In the genomic region with DNA sequence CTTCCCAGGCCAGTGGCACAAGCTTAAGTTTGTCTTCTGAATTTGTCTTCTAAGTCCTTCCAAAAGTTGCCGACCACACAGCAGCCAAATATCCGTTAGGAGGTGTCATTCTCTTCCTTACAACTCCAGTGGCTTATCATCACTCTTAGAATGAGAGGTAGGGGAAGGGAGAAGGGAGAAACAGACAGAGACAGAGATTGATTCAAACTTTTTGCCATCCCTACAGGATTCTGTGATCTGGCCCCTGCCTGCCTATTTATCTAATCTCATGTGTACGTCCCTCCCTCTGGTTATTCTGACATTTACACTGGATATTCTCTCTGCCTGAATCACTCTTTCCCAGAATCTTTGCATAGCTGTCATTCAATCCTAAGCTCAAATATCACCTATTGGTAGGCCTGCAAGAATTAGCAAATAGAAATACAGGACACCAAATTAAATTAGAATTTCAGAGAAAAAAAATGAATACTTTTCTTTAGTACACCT, we compare ENCODE assay signal across 8 cellular contexts. TPM values are rescaled to one million over a fixed set of nuclear protein-coding genes. Genes with fewer than 3 reads are reported as not detected.
DNase-seq lines count a peak whose midpoint lies in the region; ATAC-seq and TF ChIP-seq lines count a peak whose summit lies in the region.

No MANE protein-coding gene starts in this region.

- DNase-seq in T-cell: no peak
- no peak for DNase-seq in gastrocnemius medialis
- DNase-seq in NK-92 treated with Interleukin-12 subunit alpha and Interleukin-12 subunit beta, amount 100 ng/mL, for 24 hours (lab: John Stamatoyannopoulos, UW): no peak
- DNase-seq in posterior cingulate gyrus: no peak
- DNase-seq in NCI-H510A (lab: John Stamatoyannopoulos, UW): no peak

- peaks cover 5 to 26% (median 5%) of the 10 kb centered on the region in 3 donors for H3K4me1 ChIP-seq in gastroesophageal sphincter
- H3K4me1 ChIP-seq in gastrocnemius medialis: peaks cover 15 to 18% of the 10 kb centered on the region in 2 donors

- TF ChIP-seq EP300 in gastroesophageal sphincter (IDR thresholded peaks at IDR 0.05): no peak

- H3K27ac Mint-ChIP-seq in T-cell: peak overlapping the region; percentile 93 to 97

- H3K9me3 ChIP-seq in gastroesophageal sphincter: no peaks in the 10 kb centered on the region
- no peaks in the 10 kb centered on the region for H3K9me3 ChIP-seq in gastrocnemius medialis

- TF ChIP-seq CTCF in gastroesophageal sphincter (IDR thresholded peaks at IDR 0.05): no peak
- no peak for TF ChIP-seq CTCF in gastrocnemius medialis (IDR thresholded peaks at IDR 0.05 in 4 of 5, conservative IDR thresholded peaks at IDR 0.05 in 1 of 5)

- H3K36me3 ChIP-seq in gastroesophageal sphincter (peaks cover 0 to 24% of the 10 kb centered on the region in 2 donors), gastrocnemius medialis (peaks cover 4 to 14% of the 10 kb centered on the region in 2 donors)

- POLR2A ChIA-PET in T-cell (lab: Charles Lee): interaction anchor here in 1 of 2 donors (1.5 kb wide), 1 partner anchor 94 kb away, joined by 5 read pairs; a partner anchor contains a TSS

- H3K9me3 Mint-ChIP-seq in T-cell: no peaks in the 10 kb centered on the region

- WGBS in gastroesophageal sphincter (ENCODE audit: low coverage in 1 of 2), 2 donors: 0% methylated on average over 2 of the region's 3 CpGs; no CpG with 5 or more reads in 1 of the 2 donors

- in situ Hi-C loops in gastrocnemius medialis (cut with MboI; ENCODE audit: low sequenced_read_pairs in 4 of 4): loop anchor here in 3 of 4 donors (5.0 to 10.0 kb wide), 3 partner anchors 39 to 121 kb away; partner anchors contain the start of genes DNALI1 (in 1 of the 3) and ZC3H12A (in 1 of the 3)

- peaks cover 23 to 39% (median 38%) of the 10 kb centered on the region in 3 donors for H3K4me1 Mint-ChIP-seq in T-cell

- peaks cover 9% of the 10 kb centered on the region for H3K36me3 Mint-ChIP-seq in T-cell

- CTCF ChIA-PET in T-cell (lab: Charles Lee): interaction anchor here in 1 of 2 donors (0.6 to 1.1 kb wide), 2 partner anchors 81 to 117 kb away, joined by 3 read pairs; no protein-coding TSS in a partner anchor

- H3K4me3 Mint-ChIP-seq in T-cell: peak overlapping the region; percentile 99 to 100 (median 99)

- intact Hi-C loops in gastrocnemius medialis (cut with DNase I; ENCODE audit: low total_unique reads): loop anchor here (1.0 to 5.0 kb wide), 3 partner anchors 139 to 263 kb away; partner anchors contain the start of genes MTF1 and YRDC
- intact Hi-C loops in posterior cingulate gyrus (cut with DNase I): no loop called here

- H3K4me3 ChIP-seq in gastroesophageal sphincter (peak overlapping the region; percentile 56 to 79), gastrocnemius medialis (peak overlapping the region; percentile 70 to 93 (median 79))

- no peak for TF ChIP-seq POLR2A in gastroesophageal sphincter (IDR thresholded peaks at IDR 0.05)
- no peak for TF ChIP-seq POLR2A in gastrocnemius medialis (IDR thresholded peaks at IDR 0.05)

- H3K27me3 ChIP-seq in gastroesophageal sphincter (no peaks in the 10 kb centered on the region), gastrocnemius medialis (no peaks in the 10 kb centered on the region)

- ATAC-seq in GM19455 (IDR thresholded peaks at IDR 0.05; ENCODE audit: unreplicated experiment) (peak; percentile 20), T-cell (replicated peaks in 1 of 4) (no peak), gastroesophageal sphincter (no peak), gastrocnemius medialis (peak; percentile 31 to 32), GM21528 (IDR thresholded peaks at IDR 0.05; ENCODE audit: low FRiP score, unreplicated experiment) (no peak)

- H3K27ac ChIP-seq in gastroesophageal sphincter (peak overlapping the region; percentile 3 to 88 (median 86)), gastrocnemius medialis (peak overlapping the region; percentile 83 to 92 (median 89))

- no peaks in the 10 kb centered on the region for H3K27me3 Mint-ChIP-seq in T-cell

RNA-seq across cellular contexts. Expression of gene GNL2, which starts 0.5 kb away (rescaled TPM):
- total RNA-seq in T-cell: 10 to 100 TPM; 39.2 to 52.9 (median 45.8) TPM
- total RNA-seq in gastroesophageal sphincter: 10 to 100 TPM; 26.7 to 43.2 (median 29.7) TPM
- total RNA-seq in gastrocnemius medialis: 10 to 100 TPM; 37.2 to 49.1 (median 43.2) TPM

RNA-seq across cellular contexts. Expression of gene RSPO1, which starts 38.5 kb away (rescaled TPM):
- total RNA-seq in T-cell (not detected), gastroesophageal sphincter (1 to 10 TPM in 3 of 4 donors, under 1 TPM in 1; 0.47 to 4.0 (median 2.5) TPM), gastrocnemius medialis (under 1 TPM in 1 of 4 donors, not detected in 3; 0.53 TPM)

RNA-seq across cellular contexts. Expression of gene DNALI1, which starts 39.5 kb away (rescaled TPM):
- total RNA-seq in T-cell: under 1 TPM in 3 of 5 donors, not detected in 2; 0.16 to 0.29 (median 0.23) TPM
- 10 to 100 TPM; 10.2 to 15.7 (median 12.6) TPM for total RNA-seq in gastroesophageal sphincter
- 1 to 10 TPM; 1.5 to 4.0 (median 2.3) TPM for total RNA-seq in gastrocnemius medialis

RNA-seq across cellular contexts. Expression of gene SNIP1, which starts 42.1 kb away (rescaled TPM):
- total RNA-seq in T-cell (10 to 100 TPM; 32.5 to 48.0 (median 39.9) TPM), gastroesophageal sphincter (10 to 100 TPM; 10.3 to 17.8 (median 14.1) TPM), gastrocnemius medialis (1 to 10 TPM; 5.2 to 9.2 (median 6.5) TPM)

Comparison
In these comparisons a context has a peak if more than half of its experiments do, and no peak if none do; other contexts are left out.
1. ATAC-seq: peak in GM19455 (single experiment) and gastrocnemius medialis (2 of 2); none in T-cell (0 of 4), gastroesophageal sphincter (single experiment) and GM21528 (single experiment).